10 cellular contexts compared by ENCODE assay signal in the genomic region with DNA sequence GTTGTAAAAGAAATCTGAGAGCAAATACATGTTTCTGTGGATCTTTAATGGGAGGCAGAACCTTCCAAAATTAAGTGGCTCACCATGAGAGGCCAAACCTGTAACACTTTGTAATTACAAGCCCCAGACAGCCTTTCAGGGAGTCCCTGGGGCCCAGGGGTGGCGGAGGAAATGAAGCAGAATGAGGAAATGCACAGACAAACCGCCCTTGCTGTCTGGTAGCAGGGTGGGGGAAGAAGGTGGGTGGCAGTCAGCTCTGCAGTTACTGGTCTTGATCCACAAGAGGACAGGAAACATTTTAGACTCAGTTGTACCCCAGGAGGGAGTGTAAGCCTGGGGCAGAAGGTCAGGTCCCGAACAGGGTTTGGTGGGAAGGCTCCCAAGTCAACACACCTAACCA. TPM values are rescaled to one million over a fixed set of nuclear protein-coding genes. Genes with fewer than 3 reads are reported as not detected.
A peak's percentile ranks its signal among the peaks of the same experiment; 100 is the strongest.
DNase-seq lines count a peak whose midpoint lies in the region; ATAC-seq and TF ChIP-seq lines count a peak whose summit lies in the region.
"Had no signal": no experiment of that assay in that cellular context is flagged by ENCODE, and none has a peak within 500 bp of the region (broad histone marks: within the 10 kb centered on the region; RNA-seq: fewer than 3 reads in every experiment).

No MANE protein-coding gene starts in this region.

- H3K4me3 ChIP-seq in GM06990 (replicated peaks; ENCODE audit: low read depth, low read length): no peak overlapping the region

- H3K27me3 Mint-ChIP-seq in WTC11 (ENCODE audit: low read depth): no peaks in the 10 kb centered on the region

- TF ChIP-seq CTCF in GM06990 (IDR thresholded peaks at IDR 0.05; ENCODE audit: insufficient read depth, low read length, poor library complexity, severe bottlenecking) (no peak), WTC11 (IDR thresholded peaks at IDR 0.05) (no peak)

- H3K27me3 ChIP-seq in GM06990 (replicated peaks; ENCODE audit: control insufficient read depth, insufficient read depth, low read length): no peaks in the 10 kb centered on the region

- H3K36me3 ChIP-seq in GM06990 (ENCODE audit: control insufficient read depth, insufficient read depth, low read length): no peaks in the 10 kb centered on the region

- POLR2A ChIA-PET in WTC11 (lab: Charles Lee): no interaction called here

- DNase-seq in GM06990 (ENCODE audit: extremely low read depth, insufficient read length) (peak; percentile 36), WTC11 (ENCODE audit: low spot score) (no peak), iPS-NIHi11 (ENCODE audit: low spot score) (no peak), GM19238 (ENCODE audit: insufficient read length, low spot score) (no peak), EL (no peak), occipital lobe (lab: John Stamatoyannopoulos, UW) (no peak)
- DNase-seq: NCI-H1417 treated with DMSO at 0.1 percent for 48 hours had no signal

- no peaks in the 10 kb centered on the region for H3K36me3 Mint-ChIP-seq in WTC11

- no peaks in the 10 kb centered on the region for H3K9me3 Mint-ChIP-seq in WTC11

- ATAC-seq in GM19452 (IDR thresholded peaks at IDR 0.05; ENCODE audit: unreplicated experiment) (peak; percentile 72), HG03135 (IDR thresholded peaks at IDR 0.05; ENCODE audit: unreplicated experiment) (peak; percentile 80), WTC11 (peak; percentile 35)

- no peak overlapping the region for H3K4me3 Mint-ChIP-seq in WTC11

- peaks cover 30% of the 10 kb centered on the region for H3K4me1 Mint-ChIP-seq in WTC11

- CTCF ChIA-PET in WTC11 (lab: Charles Lee): interaction anchor here (1.2 kb wide), 1 partner anchor 151 kb away, joined by 3 read pairs; no protein-coding TSS in a partner anchor

- no peak overlapping the region for H3K27ac Mint-ChIP-seq in WTC11

TF ChIP-seq in WTC11, 78 proteins besides CTCF, POLR2A, EP300 and RAD21 (continues in another document):
- TF ChIP-seq NR3C1 (CRISPR knock-in tag; conservative IDR thresholded peaks at IDR 0.05; ENCODE audit: low read depth) (no peak), ETV6 (CRISPR knock-in tag; IDR thresholded peaks at IDR 0.05) (no peak), NFE2L1 (CRISPR knock-in tag; IDR thresholded peaks at IDR 0.05) (no peak), MXD4 (CRISPR knock-in tag; IDR thresholded peaks at IDR 0.05; ENCODE audit: borderline replicate concordance) (no peak), JUN (CRISPR knock-in tag; IDR thresholded peaks at IDR 0.05) (no peak), GRHL2 (CRISPR knock-in tag; IDR thresholded peaks at IDR 0.05; ENCODE audit: insufficient replicate concordance, severe bottlenecking) (no peak), MYBL2 (CRISPR knock-in tag; IDR thresholded peaks at IDR 0.05) (no peak), ZBTB21 (CRISPR knock-in tag; IDR thresholded peaks at IDR 0.05; ENCODE audit: borderline replicate concordance) (no peak), NR2C2 (CRISPR knock-in tag; IDR thresholded peaks at IDR 0.05) (no peak), ATF1 (CRISPR knock-in tag; IDR thresholded peaks at IDR 0.05) (no peak), RORB (CRISPR knock-in tag; IDR thresholded peaks at IDR 0.05) (no peak)
- TF ChIP-seq, protein P1, sequence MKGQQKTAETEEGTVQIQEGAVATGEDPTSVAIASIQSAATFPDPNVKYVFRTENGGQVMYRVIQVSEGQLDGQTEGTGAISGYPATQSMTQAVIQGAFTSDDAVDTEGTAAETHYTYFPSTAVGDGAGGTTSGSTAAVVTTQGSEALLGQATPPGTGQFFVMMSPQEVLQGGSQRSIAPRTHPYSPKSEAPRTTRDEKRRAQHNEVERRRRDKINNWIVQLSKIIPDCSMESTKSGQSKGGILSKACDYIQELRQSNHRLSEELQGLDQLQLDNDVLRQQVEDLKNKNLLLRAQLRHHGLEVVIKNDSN (CRISPR knock-in tag; IDR thresholded peaks at IDR 0.05): no peak
- TF ChIP-seq, protein P2, sequence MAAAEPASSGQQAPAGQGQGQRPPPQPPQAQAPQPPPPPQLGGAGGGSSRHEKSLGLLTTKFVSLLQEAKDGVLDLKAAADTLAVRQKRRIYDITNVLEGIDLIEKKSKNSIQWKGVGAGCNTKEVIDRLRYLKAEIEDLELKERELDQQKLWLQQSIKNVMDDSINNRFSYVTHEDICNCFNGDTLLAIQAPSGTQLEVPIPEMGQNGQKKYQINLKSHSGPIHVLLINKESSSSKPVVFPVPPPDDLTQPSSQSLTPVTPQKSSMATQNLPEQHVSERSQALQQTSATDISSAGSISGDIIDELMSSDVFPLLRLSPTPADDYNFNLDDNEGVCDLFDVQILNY (CRISPR knock-in tag; IDR thresholded peaks at IDR 0.05): no peak
- TF ChIP-seq, protein P3, sequence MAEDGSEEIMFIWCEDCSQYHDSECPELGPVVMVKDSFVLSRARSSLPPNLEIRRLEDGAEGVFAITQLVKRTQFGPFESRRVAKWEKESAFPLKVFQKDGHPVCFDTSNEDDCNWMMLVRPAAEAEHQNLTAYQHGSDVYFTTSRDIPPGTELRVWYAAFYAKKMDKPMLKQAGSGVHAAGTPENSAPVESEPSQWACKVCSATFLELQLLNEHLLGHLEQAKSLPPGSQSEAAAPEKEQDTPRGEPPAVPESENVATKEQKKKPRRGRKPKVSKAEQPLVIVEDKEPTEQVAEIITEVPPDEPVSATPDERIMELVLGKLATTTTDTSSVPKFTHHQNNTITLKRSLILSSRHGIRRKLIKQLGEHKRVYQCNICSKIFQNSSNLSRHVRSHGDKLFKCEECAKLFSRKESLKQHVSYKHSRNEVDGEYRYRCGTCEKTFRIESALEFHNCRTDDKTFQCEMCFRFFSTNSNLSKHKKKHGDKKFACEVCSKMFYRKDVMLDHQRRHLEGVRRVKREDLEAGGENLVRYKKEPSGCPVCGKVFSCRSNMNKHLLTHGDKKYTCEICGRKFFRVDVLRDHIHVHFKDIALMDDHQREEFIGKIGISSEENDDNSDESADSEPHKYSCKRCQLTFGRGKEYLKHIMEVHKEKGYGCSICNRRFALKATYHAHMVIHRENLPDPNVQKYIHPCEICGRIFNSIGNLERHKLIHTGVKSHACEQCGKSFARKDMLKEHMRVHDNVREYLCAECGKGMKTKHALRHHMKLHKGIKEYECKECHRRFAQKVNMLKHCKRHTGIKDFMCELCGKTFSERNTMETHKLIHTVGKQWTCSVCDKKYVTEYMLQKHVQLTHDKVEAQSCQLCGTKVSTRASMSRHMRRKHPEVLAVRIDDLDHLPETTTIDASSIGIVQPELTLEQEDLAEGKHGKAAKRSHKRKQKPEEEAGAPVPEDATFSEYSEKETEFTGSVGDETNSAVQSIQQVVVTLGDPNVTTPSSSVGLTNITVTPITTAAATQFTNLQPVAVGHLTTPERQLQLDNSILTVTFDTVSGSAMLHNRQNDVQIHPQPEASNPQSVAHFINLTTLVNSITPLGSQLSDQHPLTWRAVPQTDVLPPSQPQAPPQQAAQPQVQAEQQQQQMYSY (CRISPR knock-in tag; IDR thresholded peaks at IDR 0.05): no peak
- TF ChIP-seq, protein P4, sequence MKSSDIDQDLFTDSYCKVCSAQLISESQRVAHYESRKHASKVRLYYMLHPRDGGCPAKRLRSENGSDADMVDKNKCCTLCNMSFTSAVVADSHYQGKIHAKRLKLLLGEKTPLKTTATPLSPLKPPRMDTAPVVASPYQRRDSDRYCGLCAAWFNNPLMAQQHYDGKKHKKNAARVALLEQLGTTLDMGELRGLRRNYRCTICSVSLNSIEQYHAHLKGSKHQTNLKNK (CRISPR knock-in tag; IDR thresholded peaks at IDR 0.05): no peak
- TF ChIP-seq, protein P5, sequence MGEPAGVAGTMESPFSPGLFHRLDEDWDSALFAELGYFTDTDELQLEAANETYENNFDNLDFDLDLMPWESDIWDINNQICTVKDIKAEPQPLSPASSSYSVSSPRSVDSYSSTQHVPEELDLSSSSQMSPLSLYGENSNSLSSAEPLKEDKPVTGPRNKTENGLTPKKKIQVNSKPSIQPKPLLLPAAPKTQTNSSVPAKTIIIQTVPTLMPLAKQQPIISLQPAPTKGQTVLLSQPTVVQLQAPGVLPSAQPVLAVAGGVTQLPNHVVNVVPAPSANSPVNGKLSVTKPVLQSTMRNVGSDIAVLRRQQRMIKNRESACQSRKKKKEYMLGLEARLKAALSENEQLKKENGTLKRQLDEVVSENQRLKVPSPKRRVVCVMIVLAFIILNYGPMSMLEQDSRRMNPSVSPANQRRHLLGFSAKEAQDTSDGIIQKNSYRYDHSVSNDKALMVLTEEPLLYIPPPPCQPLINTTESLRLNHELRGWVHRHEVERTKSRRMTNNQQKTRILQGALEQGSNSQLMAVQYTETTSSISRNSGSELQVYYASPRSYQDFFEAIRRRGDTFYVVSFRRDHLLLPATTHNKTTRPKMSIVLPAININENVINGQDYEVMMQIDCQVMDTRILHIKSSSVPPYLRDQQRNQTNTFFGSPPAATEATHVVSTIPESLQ (CRISPR knock-in tag; IDR thresholded peaks at IDR 0.05): no peak
- TF ChIP-seq, protein P6, sequence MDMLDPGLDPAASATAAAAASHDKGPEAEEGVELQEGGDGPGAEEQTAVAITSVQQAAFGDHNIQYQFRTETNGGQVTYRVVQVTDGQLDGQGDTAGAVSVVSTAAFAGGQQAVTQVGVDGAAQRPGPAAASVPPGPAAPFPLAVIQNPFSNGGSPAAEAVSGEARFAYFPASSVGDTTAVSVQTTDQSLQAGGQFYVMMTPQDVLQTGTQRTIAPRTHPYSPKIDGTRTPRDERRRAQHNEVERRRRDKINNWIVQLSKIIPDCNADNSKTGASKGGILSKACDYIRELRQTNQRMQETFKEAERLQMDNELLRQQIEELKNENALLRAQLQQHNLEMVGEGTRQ (CRISPR knock-in tag; IDR thresholded peaks at IDR 0.05): no peak

RNA-seq across cellular contexts. Expression of a gene that starts 6.5 kb away (rescaled TPM):
- total RNA-seq in WTC11 (2021) (not detected in 3 replicates), occipital lobe (not detected)
- total RNA-seq: liver had no signal

RNA-seq across cellular contexts. Expression of a gene that starts 46.0 kb away (rescaled TPM):
- total RNA-seq in WTC11 (2021): 34.5 to 49.0 TPM (median 44.8 TPM) in 3 replicates
- 35.1 TPM for total RNA-seq in occipital lobe
